Comparison of ENCODE assay signal across 1 cellular context in the genomic region with DNA sequence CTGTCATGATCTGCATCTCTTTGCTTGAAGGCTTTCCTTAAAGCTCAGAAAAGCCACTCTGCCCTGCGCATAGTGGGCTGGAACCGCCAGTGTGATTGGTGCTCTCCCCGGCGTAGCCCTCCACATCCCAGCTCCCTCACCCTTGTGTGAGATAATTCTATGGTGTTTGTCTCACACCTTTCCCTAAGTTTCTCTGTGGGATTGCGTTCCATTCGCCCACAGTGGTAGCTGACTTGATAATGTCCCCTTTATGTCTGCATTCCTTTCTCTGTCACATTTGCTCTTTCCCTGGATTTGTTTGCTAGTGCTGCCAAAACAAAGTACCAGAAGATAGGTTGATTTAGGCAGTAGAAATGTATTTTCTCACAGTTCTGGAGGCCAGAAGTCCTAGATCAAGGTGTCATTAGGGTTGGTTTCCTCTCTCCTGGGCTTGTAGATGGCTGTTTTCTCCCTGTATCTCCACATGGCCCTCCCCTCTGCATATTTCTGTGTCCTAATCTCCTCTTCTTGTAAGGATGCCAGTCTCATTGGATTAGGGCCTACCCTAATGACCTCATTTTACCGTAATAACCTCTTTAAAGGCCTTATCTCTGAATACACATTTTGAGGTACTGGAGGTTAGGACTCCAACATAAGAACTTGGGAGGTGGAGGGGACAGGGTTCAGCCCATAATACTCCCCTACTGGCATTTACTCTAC.
A peak's percentile ranks its signal among the peaks of the same experiment; 100 is the strongest.
TF ChIP-seq lines count a peak whose summit lies in the region.

No MANE protein-coding gene starts in this region.

TF ChIP-seq in HepG2, 621 proteins besides CTCF, POLR2A, EP300 and RAD21 (continued from another document and continues in another):
- TF ChIP-seq, protein P1, sequence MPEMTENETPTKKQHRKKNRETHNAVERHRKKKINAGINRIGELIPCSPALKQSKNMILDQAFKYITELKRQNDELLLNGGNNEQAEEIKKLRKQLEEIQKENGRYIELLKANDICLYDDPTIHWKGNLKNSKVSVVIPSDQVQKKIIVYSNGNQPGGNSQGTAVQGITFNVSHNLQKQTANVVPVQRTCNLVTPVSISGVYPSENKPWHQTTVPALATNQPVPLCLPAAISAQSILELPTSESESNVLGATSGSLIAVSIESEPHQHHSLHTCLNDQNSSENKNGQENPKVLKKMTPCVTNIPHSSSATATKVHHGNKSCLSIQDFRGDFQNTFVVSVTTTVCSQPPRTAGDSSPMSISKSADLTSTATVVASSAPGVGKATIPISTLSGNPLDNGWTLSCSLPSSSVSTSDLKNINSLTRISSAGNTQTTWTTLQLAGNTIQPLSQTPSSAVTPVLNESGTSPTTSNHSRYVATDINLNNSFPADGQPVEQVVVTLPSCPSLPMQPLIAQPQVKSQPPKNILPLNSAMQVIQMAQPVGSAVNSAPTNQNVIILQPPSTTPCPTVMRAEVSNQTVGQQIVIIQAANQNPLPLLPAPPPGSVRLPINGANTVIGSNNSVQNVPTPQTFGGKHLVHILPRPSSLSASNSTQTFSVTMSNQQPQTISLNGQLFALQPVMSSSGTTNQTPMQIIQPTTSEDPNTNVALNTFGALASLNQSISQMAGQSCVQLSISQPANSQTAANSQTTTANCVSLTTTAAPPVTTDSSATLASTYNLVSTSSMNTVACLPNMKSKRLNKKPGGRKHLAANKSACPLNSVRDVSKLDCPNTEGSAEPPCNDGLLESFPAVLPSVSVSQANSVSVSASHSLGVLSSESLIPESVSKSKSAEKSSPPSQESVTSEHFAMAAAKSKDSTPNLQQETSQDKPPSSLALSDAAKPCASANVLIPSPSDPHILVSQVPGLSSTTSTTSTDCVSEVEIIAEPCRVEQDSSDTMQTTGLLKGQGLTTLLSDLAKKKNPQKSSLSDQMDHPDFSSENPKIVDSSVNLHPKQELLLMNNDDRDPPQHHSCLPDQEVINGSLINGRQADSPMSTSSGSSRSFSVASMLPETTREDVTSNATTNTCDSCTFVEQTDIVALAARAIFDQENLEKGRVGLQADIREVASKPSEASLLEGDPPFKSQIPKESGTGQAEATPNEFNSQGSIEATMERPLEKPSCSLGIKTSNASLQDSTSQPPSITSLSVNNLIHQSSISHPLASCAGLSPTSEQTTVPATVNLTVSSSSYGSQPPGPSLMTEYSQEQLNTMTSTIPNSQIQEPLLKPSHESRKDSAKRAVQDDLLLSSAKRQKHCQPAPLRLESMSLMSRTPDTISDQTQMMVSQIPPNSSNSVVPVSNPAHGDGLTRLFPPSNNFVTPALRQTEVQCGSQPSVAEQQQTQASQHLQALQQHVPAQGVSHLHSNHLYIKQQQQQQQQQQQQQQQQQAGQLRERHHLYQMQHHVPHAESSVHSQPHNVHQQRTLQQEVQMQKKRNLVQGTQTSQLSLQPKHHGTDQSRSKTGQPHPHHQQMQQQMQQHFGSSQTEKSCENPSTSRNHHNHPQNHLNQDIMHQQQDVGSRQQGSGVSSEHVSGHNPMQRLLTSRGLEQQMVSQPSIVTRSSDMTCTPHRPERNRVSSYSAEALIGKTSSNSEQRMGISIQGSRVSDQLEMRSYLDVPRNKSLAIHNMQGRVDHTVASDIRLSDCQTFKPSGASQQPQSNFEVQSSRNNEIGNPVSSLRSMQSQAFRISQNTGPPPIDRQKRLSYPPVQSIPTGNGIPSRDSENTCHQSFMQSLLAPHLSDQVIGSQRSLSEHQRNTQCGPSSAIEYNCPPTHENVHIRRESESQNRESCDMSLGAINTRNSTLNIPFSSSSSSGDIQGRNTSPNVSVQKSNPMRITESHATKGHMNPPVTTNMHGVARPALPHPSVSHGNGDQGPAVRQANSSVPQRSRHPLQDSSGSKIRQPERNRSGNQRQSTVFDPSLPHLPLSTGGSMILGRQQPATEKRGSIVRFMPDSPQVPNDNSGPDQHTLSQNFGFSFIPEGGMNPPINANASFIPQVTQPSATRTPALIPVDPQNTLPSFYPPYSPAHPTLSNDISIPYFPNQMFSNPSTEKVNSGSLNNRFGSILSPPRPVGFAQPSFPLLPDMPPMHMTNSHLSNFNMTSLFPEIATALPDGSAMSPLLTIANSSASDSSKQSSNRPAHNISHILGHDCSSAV (CRISPR knock-in tag; IDR thresholded peaks at IDR 0.05; ENCODE audit: borderline replicate concordance): no peak
- TF ChIP-seq ZNF432 (CRISPR knock-in tag; IDR thresholded peaks at IDR 0.05; ENCODE audit: borderline replicate concordance) (no peak), BCL6 (CRISPR knock-in tag; IDR thresholded peaks at IDR 0.05) (0 out of 2 replicates have a peak, but pooled peaks have one; percentile 13), KDM4B (CRISPR knock-in tag; IDR thresholded peaks at IDR 0.05) (no peak), ZNF75D (CRISPR knock-in tag; IDR thresholded peaks at IDR 0.05; ENCODE audit: borderline replicate concordance) (no peak), SKI (IDR thresholded peaks at IDR 0.05; ENCODE audit: partially characterized antibody) (no peak), IKZF1 (IDR thresholded peaks at IDR 0.05) (no peak), ZNF382 (CRISPR knock-in tag; IDR thresholded peaks at IDR 0.05; ENCODE audit: borderline replicate concordance) (no peak), ZNF83 (CRISPR knock-in tag; IDR thresholded peaks at IDR 0.05; ENCODE audit: borderline replicate concordance) (no peak), ZNF230 (CRISPR knock-in tag; IDR thresholded peaks at IDR 0.05) (no peak), ZKSCAN5 (CRISPR knock-in tag; IDR thresholded peaks at IDR 0.05) (no peak), TSC22D2 (CRISPR knock-in tag; IDR thresholded peaks at IDR 0.05; ENCODE audit: borderline replicate concordance) (0 out of 2 replicates have a peak, but pooled peaks have one; percentile 17), ZNF484 (CRISPR knock-in tag; IDR thresholded peaks at IDR 0.05; ENCODE audit: borderline replicate concordance, low read depth) (no peak), SYNCRIP (IDR thresholded peaks at IDR 0.05; ENCODE audit: insufficient read depth, low read depth, low read length) (no peak), KLF6 (CRISPR knock-in tag; IDR thresholded peaks at IDR 0.05) (no peak), NFE2 (CRISPR knock-in tag; IDR thresholded peaks at IDR 0.05) (0 out of 2 replicates have a peak, but pooled peaks have one; percentile 8), NR2F6 (IDR thresholded peaks at IDR 0.05) (no peak), NR2F6 (CRISPR knock-in tag; IDR thresholded peaks at IDR 0.05) (no peak), TBX3 (IDR thresholded peaks at IDR 0.05; ENCODE audit: borderline replicate concordance) (peak; percentile 18; the same call in 1 of the 2 replicates), SMAD9 (CRISPR knock-in tag; IDR thresholded peaks at IDR 0.05) (no peak), ZNF343 (CRISPR knock-in tag; IDR thresholded peaks at IDR 0.05) (peak; percentile 34; the same call in 1 of the 2 replicates), CCDC6 (CRISPR knock-in tag; IDR thresholded peaks at IDR 0.05) (no peak)
- TF ChIP-seq, protein P2, sequence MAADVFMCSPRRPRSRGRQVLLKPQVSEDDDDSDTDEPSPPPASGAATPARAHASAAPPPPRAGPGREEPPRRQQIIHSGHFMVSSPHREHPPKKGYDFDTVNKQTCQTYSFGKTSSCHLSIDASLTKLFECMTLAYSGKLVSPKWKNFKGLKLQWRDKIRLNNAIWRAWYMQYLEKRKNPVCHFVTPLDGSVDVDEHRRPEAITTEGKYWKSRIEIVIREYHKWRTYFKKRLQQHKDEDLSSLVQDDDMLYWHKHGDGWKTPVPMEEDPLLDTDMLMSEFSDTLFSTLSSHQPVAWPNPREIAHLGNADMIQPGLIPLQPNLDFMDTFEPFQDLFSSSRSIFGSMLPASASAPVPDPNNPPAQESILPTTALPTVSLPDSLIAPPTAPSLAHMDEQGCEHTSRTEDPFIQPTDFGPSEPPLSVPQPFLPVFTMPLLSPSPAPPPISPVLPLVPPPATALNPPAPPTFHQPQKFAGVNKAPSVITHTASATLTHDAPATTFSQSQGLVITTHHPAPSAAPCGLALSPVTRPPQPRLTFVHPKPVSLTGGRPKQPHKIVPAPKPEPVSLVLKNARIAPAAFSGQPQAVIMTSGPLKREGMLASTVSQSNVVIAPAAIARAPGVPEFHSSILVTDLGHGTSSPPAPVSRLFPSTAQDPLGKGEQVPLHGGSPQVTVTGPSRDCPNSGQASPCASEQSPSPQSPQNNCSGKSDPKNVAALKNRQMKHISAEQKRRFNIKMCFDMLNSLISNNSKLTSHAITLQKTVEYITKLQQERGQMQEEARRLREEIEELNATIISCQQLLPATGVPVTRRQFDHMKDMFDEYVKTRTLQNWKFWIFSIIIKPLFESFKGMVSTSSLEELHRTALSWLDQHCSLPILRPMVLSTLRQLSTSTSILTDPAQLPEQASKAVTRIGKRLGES (CRISPR knock-in tag; IDR thresholded peaks at IDR 0.05; ENCODE audit: borderline replicate concordance): no peak
- TF ChIP-seq, protein P3, sequence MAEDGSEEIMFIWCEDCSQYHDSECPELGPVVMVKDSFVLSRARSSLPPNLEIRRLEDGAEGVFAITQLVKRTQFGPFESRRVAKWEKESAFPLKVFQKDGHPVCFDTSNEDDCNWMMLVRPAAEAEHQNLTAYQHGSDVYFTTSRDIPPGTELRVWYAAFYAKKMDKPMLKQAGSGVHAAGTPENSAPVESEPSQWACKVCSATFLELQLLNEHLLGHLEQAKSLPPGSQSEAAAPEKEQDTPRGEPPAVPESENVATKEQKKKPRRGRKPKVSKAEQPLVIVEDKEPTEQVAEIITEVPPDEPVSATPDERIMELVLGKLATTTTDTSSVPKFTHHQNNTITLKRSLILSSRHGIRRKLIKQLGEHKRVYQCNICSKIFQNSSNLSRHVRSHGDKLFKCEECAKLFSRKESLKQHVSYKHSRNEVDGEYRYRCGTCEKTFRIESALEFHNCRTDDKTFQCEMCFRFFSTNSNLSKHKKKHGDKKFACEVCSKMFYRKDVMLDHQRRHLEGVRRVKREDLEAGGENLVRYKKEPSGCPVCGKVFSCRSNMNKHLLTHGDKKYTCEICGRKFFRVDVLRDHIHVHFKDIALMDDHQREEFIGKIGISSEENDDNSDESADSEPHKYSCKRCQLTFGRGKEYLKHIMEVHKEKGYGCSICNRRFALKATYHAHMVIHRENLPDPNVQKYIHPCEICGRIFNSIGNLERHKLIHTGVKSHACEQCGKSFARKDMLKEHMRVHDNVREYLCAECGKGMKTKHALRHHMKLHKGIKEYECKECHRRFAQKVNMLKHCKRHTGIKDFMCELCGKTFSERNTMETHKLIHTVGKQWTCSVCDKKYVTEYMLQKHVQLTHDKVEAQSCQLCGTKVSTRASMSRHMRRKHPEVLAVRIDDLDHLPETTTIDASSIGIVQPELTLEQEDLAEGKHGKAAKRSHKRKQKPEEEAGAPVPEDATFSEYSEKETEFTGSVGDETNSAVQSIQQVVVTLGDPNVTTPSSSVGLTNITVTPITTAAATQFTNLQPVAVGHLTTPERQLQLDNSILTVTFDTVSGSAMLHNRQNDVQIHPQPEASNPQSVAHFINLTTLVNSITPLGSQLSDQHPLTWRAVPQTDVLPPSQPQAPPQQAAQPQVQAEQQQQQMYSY (CRISPR knock-in tag; IDR thresholded peaks at IDR 0.05): no peak
- TF ChIP-seq, protein P4, sequence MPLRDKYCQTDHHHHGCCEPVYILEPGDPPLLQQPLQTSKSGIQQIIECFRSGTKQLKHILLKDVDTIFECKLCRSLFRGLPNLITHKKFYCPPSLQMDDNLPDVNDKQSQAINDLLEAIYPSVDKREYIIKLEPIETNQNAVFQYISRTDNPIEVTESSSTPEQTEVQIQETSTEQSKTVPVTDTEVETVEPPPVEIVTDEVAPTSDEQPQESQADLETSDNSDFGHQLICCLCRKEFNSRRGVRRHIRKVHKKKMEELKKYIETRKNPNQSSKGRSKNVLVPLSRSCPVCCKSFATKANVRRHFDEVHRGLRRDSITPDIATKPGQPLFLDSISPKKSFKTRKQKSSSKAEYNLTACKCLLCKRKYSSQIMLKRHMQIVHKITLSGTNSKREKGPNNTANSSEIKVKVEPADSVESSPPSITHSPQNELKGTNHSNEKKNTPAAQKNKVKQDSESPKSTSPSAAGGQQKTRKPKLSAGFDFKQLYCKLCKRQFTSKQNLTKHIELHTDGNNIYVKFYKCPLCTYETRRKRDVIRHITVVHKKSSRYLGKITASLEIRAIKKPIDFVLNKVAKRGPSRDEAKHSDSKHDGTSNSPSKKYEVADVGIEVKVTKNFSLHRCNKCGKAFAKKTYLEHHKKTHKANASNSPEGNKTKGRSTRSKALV (CRISPR knock-in tag; IDR thresholded peaks at IDR 0.05): no peak
- TF ChIP-seq, protein P5, sequence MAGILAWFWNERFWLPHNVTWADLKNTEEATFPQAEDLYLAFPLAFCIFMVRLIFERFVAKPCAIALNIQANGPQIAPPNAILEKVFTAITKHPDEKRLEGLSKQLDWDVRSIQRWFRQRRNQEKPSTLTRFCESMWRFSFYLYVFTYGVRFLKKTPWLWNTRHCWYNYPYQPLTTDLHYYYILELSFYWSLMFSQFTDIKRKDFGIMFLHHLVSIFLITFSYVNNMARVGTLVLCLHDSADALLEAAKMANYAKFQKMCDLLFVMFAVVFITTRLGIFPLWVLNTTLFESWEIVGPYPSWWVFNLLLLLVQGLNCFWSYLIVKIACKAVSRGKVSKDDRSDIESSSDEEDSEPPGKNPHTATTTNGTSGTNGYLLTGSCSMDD (CRISPR knock-in tag; IDR thresholded peaks at IDR 0.05): no peak
- TF ChIP-seq, protein P6, sequence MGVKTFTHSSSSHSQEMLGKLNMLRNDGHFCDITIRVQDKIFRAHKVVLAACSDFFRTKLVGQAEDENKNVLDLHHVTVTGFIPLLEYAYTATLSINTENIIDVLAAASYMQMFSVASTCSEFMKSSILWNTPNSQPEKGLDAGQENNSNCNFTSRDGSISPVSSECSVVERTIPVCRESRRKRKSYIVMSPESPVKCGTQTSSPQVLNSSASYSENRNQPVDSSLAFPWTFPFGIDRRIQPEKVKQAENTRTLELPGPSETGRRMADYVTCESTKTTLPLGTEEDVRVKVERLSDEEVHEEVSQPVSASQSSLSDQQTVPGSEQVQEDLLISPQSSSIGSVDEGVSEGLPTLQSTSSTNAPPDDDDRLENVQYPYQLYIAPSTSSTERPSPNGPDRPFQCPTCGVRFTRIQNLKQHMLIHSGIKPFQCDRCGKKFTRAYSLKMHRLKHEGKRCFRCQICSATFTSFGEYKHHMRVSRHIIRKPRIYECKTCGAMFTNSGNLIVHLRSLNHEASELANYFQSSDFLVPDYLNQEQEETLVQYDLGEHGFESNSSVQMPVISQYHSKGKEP (CRISPR knock-in tag; IDR thresholded peaks at IDR 0.05): no peak
- TF ChIP-seq, protein P7, sequence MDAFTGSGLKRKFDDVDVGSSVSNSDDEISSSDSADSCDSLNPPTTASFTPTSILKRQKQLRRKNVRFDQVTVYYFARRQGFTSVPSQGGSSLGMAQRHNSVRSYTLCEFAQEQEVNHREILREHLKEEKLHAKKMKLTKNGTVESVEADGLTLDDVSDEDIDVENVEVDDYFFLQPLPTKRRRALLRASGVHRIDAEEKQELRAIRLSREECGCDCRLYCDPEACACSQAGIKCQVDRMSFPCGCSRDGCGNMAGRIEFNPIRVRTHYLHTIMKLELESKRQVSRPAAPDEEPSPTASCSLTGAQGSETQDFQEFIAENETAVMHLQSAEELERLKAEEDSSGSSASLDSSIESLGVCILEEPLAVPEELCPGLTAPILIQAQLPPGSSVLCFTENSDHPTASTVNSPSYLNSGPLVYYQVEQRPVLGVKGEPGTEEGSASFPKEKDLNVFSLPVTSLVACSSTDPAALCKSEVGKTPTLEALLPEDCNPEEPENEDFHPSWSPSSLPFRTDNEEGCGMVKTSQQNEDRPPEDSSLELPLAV (CRISPR knock-in tag; conservative IDR thresholded peaks at IDR 0.05; ENCODE audit: low read depth): no peak
- TF ChIP-seq, protein P8, sequence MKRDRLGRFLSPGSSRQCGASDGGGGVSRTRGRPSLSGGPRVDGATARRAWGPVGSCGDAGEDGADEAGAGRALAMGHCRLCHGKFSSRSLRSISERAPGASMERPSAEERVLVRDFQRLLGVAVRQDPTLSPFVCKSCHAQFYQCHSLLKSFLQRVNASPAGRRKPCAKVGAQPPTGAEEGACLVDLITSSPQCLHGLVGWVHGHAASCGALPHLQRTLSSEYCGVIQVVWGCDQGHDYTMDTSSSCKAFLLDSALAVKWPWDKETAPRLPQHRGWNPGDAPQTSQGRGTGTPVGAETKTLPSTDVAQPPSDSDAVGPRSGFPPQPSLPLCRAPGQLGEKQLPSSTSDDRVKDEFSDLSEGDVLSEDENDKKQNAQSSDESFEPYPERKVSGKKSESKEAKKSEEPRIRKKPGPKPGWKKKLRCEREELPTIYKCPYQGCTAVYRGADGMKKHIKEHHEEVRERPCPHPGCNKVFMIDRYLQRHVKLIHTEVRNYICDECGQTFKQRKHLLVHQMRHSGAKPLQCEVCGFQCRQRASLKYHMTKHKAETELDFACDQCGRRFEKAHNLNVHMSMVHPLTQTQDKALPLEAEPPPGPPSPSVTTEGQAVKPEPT (CRISPR knock-in tag; IDR thresholded peaks at IDR 0.05; ENCODE audit: low read depth): no peak
